In the genomic region with DNA sequence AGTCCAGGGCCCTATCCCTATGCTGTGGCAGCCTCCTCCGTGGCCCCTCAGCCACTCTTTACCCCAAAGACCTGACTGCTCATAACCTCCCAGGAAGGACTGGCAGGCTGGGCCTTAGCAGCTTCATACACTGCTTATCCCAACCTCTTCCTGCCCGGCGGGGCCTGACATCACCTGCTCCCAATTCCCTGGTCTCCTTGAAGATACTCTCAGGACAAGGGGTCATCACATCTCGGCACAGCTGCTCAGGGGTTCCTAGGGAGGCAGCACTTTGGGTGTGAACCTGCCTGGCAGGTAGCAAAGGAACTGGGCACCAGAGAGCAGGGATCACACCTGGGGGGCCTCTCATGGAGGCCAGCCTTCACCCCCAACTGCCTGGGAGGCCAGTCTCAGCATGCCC, we compare ENCODE assay signal across 1 cellular context.
TF ChIP-seq lines count a peak whose summit lies in the region.

No MANE protein-coding gene starts in this region.

TF ChIP-seq in IMR-90, 13 proteins besides CTCF, POLR2A, EP300 and RAD21 (continued from another document):
- TF ChIP-seq BHLHE40 (IDR thresholded peaks at IDR 0.05; ENCODE audit: low read depth, low read length) = no peak
